ENCODE assay signal across 9 cellular contexts in genomic region chr1:244998717-244999346, GRCh38.
"Had no signal": no experiment of that assay in that cellular context is flagged by ENCODE, and none has a peak within 500 bp of the region (broad histone marks: within the 10 kb centered on the region; RNA-seq: fewer than 3 reads in every experiment).

No MANE protein-coding gene starts in this region.

- H3K4me3 ChIP-seq: GM23338 had no signal

- H3K4me2 ChIP-seq: GM23338 had no signal

- H3K27ac ChIP-seq: HL-60 had no signal

- H2AFZ ChIP-seq: GM23338 had no signal

- DNase-seq: H9, HCEC 1CT, HFFc6, KG1 had no signal

- ATAC-seq: GM23338, HepG2 had no signal

- FAIRE-seq: H1, H54, HepG2 had no signal
